In the genomic region with DNA sequence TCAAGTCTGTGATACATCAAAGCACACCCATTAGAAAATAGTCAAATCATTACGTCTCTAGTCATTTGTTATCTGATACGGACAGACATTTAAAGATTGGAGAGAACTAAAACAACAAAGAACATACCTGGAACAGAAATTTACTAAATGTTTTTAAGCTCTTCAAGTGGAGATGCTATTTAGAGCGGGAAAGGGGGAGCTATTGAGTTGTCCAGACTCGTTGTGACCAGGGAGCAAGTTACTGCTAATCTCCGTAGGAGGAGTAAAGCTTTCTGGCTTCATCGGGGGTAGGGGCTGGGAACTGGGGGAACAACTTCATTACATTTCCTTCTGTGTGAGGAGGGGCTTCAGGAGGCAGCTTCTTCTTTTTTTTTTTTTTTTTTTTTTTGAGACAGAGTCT, we compare ENCODE assay signal across 17 cellular contexts.
"Had no signal": no experiment of that assay in that cellular context is flagged by ENCODE, and none has a peak within 500 bp of the region (broad histone marks: within the 10 kb centered on the region; RNA-seq: fewer than 3 reads in every experiment).

No MANE protein-coding gene starts in this region.

- H3K36me3 Mint-ChIP-seq: naive thymus-derived CD4-positive, alpha-beta T cell; stimulated activated memory B cell treated with anti-CD40 and anti-IgM and Interleukin-4, amounts not matched to agents 10 μg/mL and 1 μg/mL and 100 μg/mL, for 72 hours had no signal

- ATAC-seq: gastrocnemius medialis; naive thymus-derived CD4-positive, alpha-beta T cell; right lobe of liver; stimulated activated memory B cell treated with anti-CD40 and anti-IgM and Interleukin-4, amounts not matched to agents 10 μg/mL and 1 μg/mL and 100 μg/mL, for 72 hours had no signal

- H3K4me3 Mint-ChIP-seq: naive thymus-derived CD4-positive, alpha-beta T cell; nephron progenitor cell; stimulated activated memory B cell treated with anti-CD40 and anti-IgM and Interleukin-4, amounts not matched to agents 10 μg/mL and 1 μg/mL and 100 μg/mL, for 72 hours; stimulated activated naive CD8-positive, alpha-beta T cell treated with anti-CD3 and anti-CD28 coated beads, Interleukin-15, Interleukin-2, amounts not matched to agents 100 ng/mL and 50 ng/mL, for 24 hours had no signal

- DNase-seq: central memory CD4-positive, alpha-beta T cell; cortex of kidney; effector memory CD4-positive, alpha-beta T cell; gastrocnemius medialis; naive thymus-derived CD4-positive, alpha-beta T cell; nephron progenitor cell; ovary; right lobe of liver; stimulated activated CD4-positive, alpha-beta T cell treated with anti-CD3 and anti-CD28 coated beads, Interleukin-4, amount 100 ng/mL, for 1 hour; transverse colon had no signal

- H3K9me3 Mint-ChIP-seq: naive thymus-derived CD4-positive, alpha-beta T cell; nephron progenitor cell; stimulated activated memory B cell treated with anti-CD40 and anti-IgM and Interleukin-4, amounts not matched to agents 10 μg/mL and 1 μg/mL and 100 μg/mL, for 72 hours; stimulated activated naive CD8-positive, alpha-beta T cell treated with anti-CD3 and anti-CD28 coated beads, Interleukin-15, Interleukin-2, amounts not matched to agents 100 ng/mL and 50 ng/mL, for 24 hours had no signal

- H3K27ac Mint-ChIP-seq: naive thymus-derived CD4-positive, alpha-beta T cell; nephron progenitor cell; progenitor cell of endocrine pancreas; stimulated activated memory B cell treated with anti-CD40 and anti-IgM and Interleukin-4, amounts not matched to agents 10 μg/mL and 1 μg/mL and 100 μg/mL, for 72 hours; stimulated activated naive CD8-positive, alpha-beta T cell treated with anti-CD3 and anti-CD28 coated beads, Interleukin-15, Interleukin-2, amounts not matched to agents 100 ng/mL and 50 ng/mL, for 24 hours had no signal

- H3K27me3 ChIP-seq: neutrophil, ovary, right lobe of liver had no signal

- H3K27ac ChIP-seq: epithelial cell of prostate, esophagus muscularis mucosa, gastrocnemius medialis, neutrophil, ovary, right lobe of liver, thoracic aorta, transverse colon had no signal

- H3K4me1 Mint-ChIP-seq: stimulated activated memory B cell treated with anti-CD40 and anti-IgM and Interleukin-4, amounts not matched to agents 10 μg/mL and 1 μg/mL and 100 μg/mL, for 72 hours had no signal

- H3K9me3 ChIP-seq: esophagus muscularis mucosa, gastrocnemius medialis, neutrophil, ovary, right lobe of liver, thoracic aorta, transverse colon had no signal

- H3K4me1 ChIP-seq: esophagus muscularis mucosa, gastrocnemius medialis, right lobe of liver, transverse colon had no signal
